ENCODE assay signal across 9 cellular contexts in the genomic region with DNA sequence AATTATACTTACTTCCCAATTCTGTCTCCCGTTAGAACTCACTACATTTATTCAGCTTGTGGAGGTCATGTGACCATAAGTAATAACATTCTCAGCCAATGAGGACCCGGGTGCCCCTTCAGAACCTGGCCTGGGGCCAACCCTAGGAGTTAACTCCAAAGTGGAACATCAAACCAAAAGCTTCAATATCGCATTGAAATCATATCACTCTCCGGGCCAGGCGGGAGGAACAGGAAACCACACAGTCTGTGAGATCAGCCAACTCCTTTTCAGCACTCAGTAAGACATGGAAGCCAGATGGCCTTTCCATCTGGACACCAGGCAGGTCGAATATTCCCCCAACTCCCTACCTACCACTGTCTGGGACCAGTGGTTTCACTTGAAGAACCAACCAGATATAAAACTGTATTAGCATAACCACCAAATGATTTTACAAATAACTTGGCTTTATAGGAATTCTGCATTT. TPM values are rescaled to one million over a fixed set of nuclear protein-coding genes. Genes with fewer than 3 reads are reported as not detected.
DNase-seq lines count a peak whose midpoint lies in the region; ATAC-seq, FAIRE-seq and TF ChIP-seq lines count a peak whose summit lies in the region.
"Had no signal": no experiment of that assay in that cellular context is flagged by ENCODE, and none has a peak within 500 bp of the region (broad histone marks: within the 10 kb centered on the region; RNA-seq: fewer than 3 reads in every experiment).

No MANE protein-coding gene starts in this region.

- no peaks in the 10 kb centered on the region for H4K20me1 ChIP-seq in MM.1S (ENCODE audit: insufficient read depth, low read length)

- H3F3A ChIP-seq in MM.1S (ENCODE audit: insufficient read depth, low read length), result peaks cover 18% of the 10 kb centered on the region

- no peak overlapping the region for H2AFZ ChIP-seq in MM.1S (ENCODE audit: low read length)

- H3K4me3 ChIP-seq in CD4-positive, CD25-positive, alpha-beta regulatory T cell (ENCODE audit: low read depth, low read length), result peak overlapping the region; percentile 18
- H3K4me3 ChIP-seq in MM.1S (ENCODE audit: low read length), result no peak overlapping the region

- H3K9ac ChIP-seq in MM.1S (ENCODE audit: low read length), result no peak overlapping the region

- H3K36me3 Mint-ChIP-seq in CD4-positive, CD25-positive, alpha-beta regulatory T cell, result peaks cover 9% of the 10 kb centered on the region
- peaks cover 0 to 20% of the 10 kb centered on the region in 2 donors for H3K36me3 Mint-ChIP-seq in naive B cell

- H3K27me3 Mint-ChIP-seq in CD4-positive, CD25-positive, alpha-beta regulatory T cell, result no peaks in the 10 kb centered on the region
- no peaks in the 10 kb centered on the region for H3K27me3 Mint-ChIP-seq in naive B cell

- ATAC-seq in CD4-positive, CD25-positive, alpha-beta regulatory T cell (ENCODE audit: low read depth in 2 of 2), result no peak
- peak; percentile 13 to 14 for ATAC-seq in naive B cell (ENCODE audit: low read depth in 2 of 2)
- no peak for ATAC-seq in GM19035 (IDR thresholded peaks at IDR 0.05; ENCODE audit: unreplicated experiment)

- no peak overlapping the region for H3K4me2 ChIP-seq in MM.1S (ENCODE audit: low read depth, low read length)

- no peaks in the 10 kb centered on the region for H3K9me3 Mint-ChIP-seq in CD4-positive, CD25-positive, alpha-beta regulatory T cell
- H3K9me3 Mint-ChIP-seq in naive B cell, result no peaks in the 10 kb centered on the region

- H3K9me3 ChIP-seq in CD4-positive, CD25-positive, alpha-beta regulatory T cell (ENCODE audit: control insufficient read depth in 2 of 2, low read length in 2 of 2), result no peaks in the 10 kb centered on the region
- H3K9me3 ChIP-seq in MM.1S (replicated peaks; ENCODE audit: insufficient read depth, low read length), result no peaks in the 10 kb centered on the region

- H3K27ac ChIP-seq in CD4-positive, CD25-positive, alpha-beta regulatory T cell (ENCODE audit: insufficient read depth, low read length, poor library complexity, severe bottlenecking), result no peak overlapping the region
- H3K27ac ChIP-seq in MM.1S (ENCODE audit: low read length), result no peak overlapping the region

- peak overlapping the region in 2 of 3 donors; percentile 9 to 62 for H3K27ac Mint-ChIP-seq in CD4-positive, CD25-positive, alpha-beta regulatory T cell
- H3K27ac Mint-ChIP-seq in naive B cell, result peak overlapping the region in 4 of 6 donors; percentile 2 to 72 (median 50)

- H3K4me1 ChIP-seq in CD4-positive, CD25-positive, alpha-beta regulatory T cell (ENCODE audit: control insufficient read depth, insufficient read depth, low read length, poor library complexity, severe bottlenecking), result peaks cover 26% of the 10 kb centered on the region
- peaks cover 42% of the 10 kb centered on the region for H3K4me1 ChIP-seq in MM.1S (ENCODE audit: low read length)

- FAIRE-seq in frontal cortex (lab: Jason Lieb, UNC), result no peak

- H3K36me3 ChIP-seq in CD4-positive, CD25-positive, alpha-beta regulatory T cell (ENCODE audit: control insufficient read depth, insufficient read depth, low read length), result no peaks in the 10 kb centered on the region
- peaks cover 9% of the 10 kb centered on the region; the same call in 1 of the 2 replicates for H3K36me3 ChIP-seq in MM.1S (replicated peaks; ENCODE audit: insufficient read depth, low read length)

- DNase-seq in CD4-positive, CD25-positive, alpha-beta regulatory T cell, result no peak
- DNase-seq in MV-4-11 (lab: John Stamatoyannopoulos, UW) (peak; percentile 89), cerebellar cortex (ENCODE audit: low spot score) (peak; percentile 66), naive B cell (no peak), MM.1S (no peak), frontal cortex (ENCODE audit: low spot score in 2 of 2) (no peak), HK-2 (ENCODE audit: unreplicated experiment) (no peak)
- DNase-seq: activated effector memory CD4-positive, alpha-beta T cell treated with anti-CD3 and anti-CD28 coated beads, Interleukin-2, amount 50 U/mL, for 16 hours had no signal

- no peaks in the 10 kb centered on the region for H3K27me3 ChIP-seq in CD4-positive, CD25-positive, alpha-beta regulatory T cell (ENCODE audit: control insufficient read depth, insufficient read depth, low read length)
- H3K27me3 ChIP-seq in MM.1S (replicated peaks; ENCODE audit: insufficient read depth, low read length), result no peaks in the 10 kb centered on the region

- H3K4me3 Mint-ChIP-seq in CD4-positive, CD25-positive, alpha-beta regulatory T cell, result peak overlapping the region in 3 of 4 donors; percentile 1 to 62 (median 50)
- H3K4me3 Mint-ChIP-seq in naive B cell, result peak overlapping the region in 7 of 8 donors; percentile 30 to 70 (median 50)

- TF ChIP-seq CTCF in MM.1S (IDR thresholded peaks at IDR 0.05; ENCODE audit: low read length), result no peak

- peaks cover 99% of the 10 kb centered on the region for H3K79me2 ChIP-seq in MM.1S (ENCODE audit: low read length)

- H3K9me2 ChIP-seq in MM.1S (replicated peaks; ENCODE audit: insufficient read depth, low read length), result no peaks in the 10 kb centered on the region

- peaks cover 26 to 76% (median 49%) of the 10 kb centered on the region in 4 donors for H3K4me1 Mint-ChIP-seq in CD4-positive, CD25-positive, alpha-beta regulatory T cell
- H3K4me1 Mint-ChIP-seq in naive B cell, result peaks cover 53 to 83% (median 75%) of the 10 kb centered on the region in 3 donors

RNA-seq across cellular contexts. Expression of gene CREB3L2, which starts 5.5 kb away (rescaled TPM):
- 27.3 TPM for total RNA-seq in CD4-positive, CD25-positive, alpha-beta regulatory T cell
- 10 to 100 TPM; 12.0 to 16.0 (median 14.5) TPM for polyA plus RNA-seq in CD4-positive, CD25-positive, alpha-beta regulatory T cell
- 10 to 100 TPM in 5 of 6 donors, 1 to 10 TPM in 1; 8.0 to 26.6 (median 19.5) TPM for polyA plus RNA-seq in naive B cell (ENCODE audit: low read depth in 6 of 6)
- total RNA-seq in frontal cortex, result 0.82 TPM

Comparison
In these comparisons a context has a peak if more than half of its experiments do, and no peak if none do; other contexts are left out.
1. ATAC-seq: peak in naive B cell (2 of 2); none in CD4-positive, CD25-positive, alpha-beta regulatory T cell (0 of 2) and GM19035 (single experiment).
2. DNase-seq: peak in MV-4-11 (single experiment) and cerebellar cortex (single experiment); none in CD4-positive, CD25-positive, alpha-beta regulatory T cell (0 of 3), naive B cell (single experiment), MM.1S (single experiment), frontal cortex (0 of 2) and HK-2 (single experiment).
3. RNA of gene CREB3L2, which starts 5.5 kb away (total RNA-seq): 27.3 TPM in CD4-positive, CD25-positive, alpha-beta regulatory T cell (single experiment); 0.82 TPM in frontal cortex (single experiment); every median in the first group is over 10 times any median in the second.